21 cellular contexts compared by ENCODE assay signal in genomic region chr1:23383547-23384311, GRCh38. TPM values are rescaled to one million over a fixed set of nuclear protein-coding genes. Genes with fewer than 3 reads are reported as not detected.
DNase-seq lines count a peak whose midpoint lies in the region; ATAC-seq, FAIRE-seq and TF ChIP-seq lines count a peak whose summit lies in the region.
"Had no signal": no experiment of that assay in that cellular context is flagged by ENCODE, and none has a peak within 500 bp of the region (broad histone marks: within the 10 kb centered on the region; RNA-seq: fewer than 3 reads in every experiment).

No MANE protein-coding gene starts in this region.

- H3K4me2 ChIP-seq in astrocyte (ENCODE audit: low read length) (peak overlapping the region; percentile 5), endothelial cell of umbilical vein (ENCODE audit: insufficient read depth, low read length) (no peak overlapping the region), HepG2 (ENCODE audit: low read depth, low read length) (no peak overlapping the region)

- H3K27ac ChIP-seq in astrocyte (ENCODE audit: low read depth, low read length): no peak overlapping the region
- H3K27ac ChIP-seq in endothelial cell of umbilical vein (ENCODE audit: insufficient read depth, low read depth, low read length): no peak overlapping the region
- no peak overlapping the region for H3K27ac ChIP-seq in HepG2 (ENCODE audit: extremely low read length, insufficient read depth, low read length)
- peak overlapping the region; percentile 31 for H3K27ac ChIP-seq in thymus (ENCODE audit: low read depth)
- no peak overlapping the region for H3K27ac ChIP-seq in coronary artery
- H3K27ac ChIP-seq: SK-N-MC had no signal

- CTCF ChIA-PET in endothelial cell of umbilical vein (lab: Charles Lee): interaction anchor here (1.0 kb wide), 1 partner anchor 42 kb away, joined by 3 read pairs; no protein-coding TSS in a partner anchor
- CTCF ChIA-PET in HepG2 (lab: Yijun Ruan, JAX; ENCODE audit: low intra/inter-chr PET ratio, low total read pairs): no interaction called here

- H4K20me1 ChIP-seq in astrocyte (ENCODE audit: insufficient read depth, low read length) (no peaks in the 10 kb centered on the region), endothelial cell of umbilical vein (replicated peaks; ENCODE audit: control insufficient read depth, extremely low read depth, insufficient read depth, low read length) (no peaks in the 10 kb centered on the region), HepG2 (ENCODE audit: insufficient read depth, low read length) (no peaks in the 10 kb centered on the region)

- H3K9me3 Mint-ChIP-seq in astrocyte (ENCODE audit: unreplicated experiment) (peaks cover 10% of the 10 kb centered on the region), glutamatergic neuron (ENCODE audit: unreplicated experiment) (peaks cover 2% of the 10 kb centered on the region)
- H3K9me3 Mint-ChIP-seq: activated naive CD4-positive, alpha-beta T cell treated with anti-CD3 and anti-CD28 coated beads, Interleukin-2, amount 50 U/mL, for 24 hours; natural killer cell treated with Interleukin-12 subunit alpha and Interleukin-12 subunit beta and Interleukin-15 and Interleukin-18, amount 100 ng/mL, for 72 hours had no signal

- H3K4me3 ChIP-seq in astrocyte (ENCODE audit: insufficient read depth, low read depth, low read length): no peak overlapping the region
- no peak overlapping the region for H3K4me3 ChIP-seq in endothelial cell of umbilical vein (replicated peaks in 1 of 3; ENCODE audit: insufficient read depth in 1 of 3, low read depth in 1 of 3, low read length in 3 of 3)
- no peak overlapping the region for H3K4me3 ChIP-seq in HepG2 (replicated peaks in 1 of 3; ENCODE audit: insufficient read depth in 1 of 3, low read depth in 2 of 3, low read length in 3 of 3)
- H3K4me3 ChIP-seq in thymus (ENCODE audit: low read length): no peak overlapping the region
- no peak overlapping the region for H3K4me3 ChIP-seq in coronary artery
- H3K4me3 ChIP-seq: body of pancreas, lung, SK-N-MC had no signal

- dilution Hi-C loops in endothelial cell of umbilical vein (cut with MboI; ENCODE audit: extremely low pct_ligation_motif_present, low sequenced_read_pairs): no loop called here

- H3K9ac ChIP-seq in astrocyte (ENCODE audit: low read length) (no peak overlapping the region), endothelial cell of umbilical vein (replicated peaks; ENCODE audit: extremely low read depth, insufficient read depth, low read length) (no peak overlapping the region), HepG2 (ENCODE audit: insufficient read depth, low read depth, low read length) (no peak overlapping the region)

- POLR2A ChIA-PET in endothelial cell of umbilical vein (lab: Charles Lee) (interaction anchor here (0.7 kb wide), 1 partner anchor 150 kb away, joined by 6 read pairs; no protein-coding TSS in a partner anchor), HepG2 (lab: Yijun Ruan, JAX) (interaction anchor here (1.4 kb wide), 1 partner anchor 39 kb away, joined by 5 read pairs; the partner anchor contains the start of gene HNRNPR)

- in situ Hi-C loops in HepG2 (cut with HindIII; ENCODE audit: extremely low pct_ligation_motif_present, low pct_unique_long_range_greater_than_20kb): no loop called here

- TF ChIP-seq EP300 in HepG2 (IDR thresholded peaks at IDR 0.05; ENCODE audit: low read depth in 2 of 2, low read length in 2 of 2): no peak
- TF ChIP-seq EP300 in HepG2 (CRISPR knock-in tag; IDR thresholded peaks at IDR 0.05; ENCODE audit: borderline replicate concordance): no peak

- TF ChIP-seq POLR2A in endothelial cell of umbilical vein (IDR thresholded peaks at IDR 0.05; ENCODE audit: low read depth, low read length) (no peak), HepG2 (IDR thresholded peaks at IDR 0.05; ENCODE audit: insufficient read depth in 1 of 2, low read depth in 2 of 2, low read length in 2 of 2) (no peak)

- no peaks in the 10 kb centered on the region for H3K9me1 ChIP-seq in endothelial cell of umbilical vein (replicated peaks; ENCODE audit: control insufficient read depth, extremely low read depth, insufficient read depth, low read length)

- peaks cover 16% of the 10 kb centered on the region for H3K4me1 Mint-ChIP-seq in astrocyte (ENCODE audit: low read depth, unreplicated experiment)
- H3K4me1 Mint-ChIP-seq in glutamatergic neuron (ENCODE audit: low read depth, unreplicated experiment): no peaks in the 10 kb centered on the region
- H3K4me1 Mint-ChIP-seq: activated naive CD4-positive, alpha-beta T cell treated with anti-CD3 and anti-CD28 coated beads, Interleukin-2, amount 50 U/mL, for 24 hours had no signal

- no peak overlapping the region for H3K27ac Mint-ChIP-seq in astrocyte (ENCODE audit: unreplicated experiment)
- no peak overlapping the region for H3K27ac Mint-ChIP-seq in glutamatergic neuron (ENCODE audit: unreplicated experiment)
- H3K27ac Mint-ChIP-seq: activated naive CD4-positive, alpha-beta T cell treated with anti-CD3 and anti-CD28 coated beads, Interleukin-2, amount 50 U/mL, for 24 hours; natural killer cell treated with Interleukin-12 subunit alpha and Interleukin-12 subunit beta and Interleukin-15 and Interleukin-18, amount 100 ng/mL, for 72 hours had no signal

- H2AFZ ChIP-seq in astrocyte (ENCODE audit: low read depth, low read length) (no peak overlapping the region), endothelial cell of umbilical vein (ENCODE audit: low read depth, low read length) (peak overlapping the region; percentile 12), HepG2 (ENCODE audit: low read length) (no peak overlapping the region)

- no peaks in the 10 kb centered on the region for H3K9me3 ChIP-seq in astrocyte (ENCODE audit: insufficient read depth, low read depth, low read length)
- H3K9me3 ChIP-seq in endothelial cell of umbilical vein (replicated peaks; ENCODE audit: control insufficient read depth, insufficient read depth, low read length): no peaks in the 10 kb centered on the region
- no peaks in the 10 kb centered on the region for H3K9me3 ChIP-seq in HepG2 (ENCODE audit: low read length)
- no peaks in the 10 kb centered on the region for H3K9me3 ChIP-seq in thymus (ENCODE audit: control insufficient read depth)
- H3K9me3 ChIP-seq: body of pancreas had no signal

- H3K36me3 ChIP-seq in astrocyte (ENCODE audit: insufficient read depth, low read length) (no peaks in the 10 kb centered on the region), endothelial cell of umbilical vein (ENCODE audit: control insufficient read depth in 2 of 2, extremely low read depth in 1 of 2, insufficient read depth in 2 of 2, low read length in 2 of 2) (no peaks in the 10 kb centered on the region), HepG2 (replicated peaks in 1 of 2; ENCODE audit: control insufficient read depth in 1 of 2, insufficient read depth in 2 of 2, low read length in 2 of 2) (peaks cover 12 to 28% of the 10 kb centered on the region in 2 experiments; a peak in 4 of 5 replicates), thymus (ENCODE audit: control insufficient read depth, insufficient read depth) (no peaks in the 10 kb centered on the region)

- H3K36me3 Mint-ChIP-seq in astrocyte (ENCODE audit: low read depth, unreplicated experiment) (peaks cover 15% of the 10 kb centered on the region), glutamatergic neuron (ENCODE audit: unreplicated experiment) (no peaks in the 10 kb centered on the region)
- H3K36me3 Mint-ChIP-seq: CD14-positive monocyte; natural killer cell treated with Interleukin-12 subunit alpha and Interleukin-12 subunit beta and Interleukin-15 and Interleukin-18, amount 100 ng/mL, for 72 hours had no signal

- ATAC-seq in HepG2: no peak
- ATAC-seq: body of pancreas; natural killer cell treated with Interleukin-12 subunit alpha and Interleukin-12 subunit beta and Interleukin-15 and Interleukin-18, amount 100 ng/mL, for 72 hours had no signal

- FAIRE-seq in astrocyte (lab: Jason Lieb, UNC) (no peak), endothelial cell of umbilical vein (lab: Jason Lieb, UNC) (peak; percentile 38), HepG2 (lab: Jason Lieb, UNC) (no peak)
- FAIRE-seq: TTC549 had no signal

- no peaks in the 10 kb centered on the region for H3K79me2 ChIP-seq in astrocyte (ENCODE audit: insufficient read depth, low read length)
- no peaks in the 10 kb centered on the region for H3K79me2 ChIP-seq in endothelial cell of umbilical vein (ENCODE audit: control insufficient read depth, insufficient read depth, low read length)
- no peaks in the 10 kb centered on the region for H3K79me2 ChIP-seq in HepG2 (ENCODE audit: insufficient read depth, low read length)

- intact Hi-C loops in endothelial cell of umbilical vein (cut with micrococcal nuclease) (loop anchor here (1.0 kb wide), 1 partner anchor 11 kb away; no protein-coding TSS in a partner anchor), HepG2 (cut with micrococcal nuclease; ENCODE audit: unreplicated experiment) (no loop called here)

- BruUV-seq in endothelial cell of umbilical vein (replicated peaks; lab: Mats Ljungman, UMichigan) (no TSS peak), HepG2 (replicated peaks; lab: Mats Ljungman, UMichigan) (TSS peak; percentile 30)

- no peak for TF ChIP-seq RAD21 in HepG2 (CRISPR knock-in tag; IDR thresholded peaks at IDR 0.05)

- H3K4me1 ChIP-seq in astrocyte (ENCODE audit: insufficient read depth, low read length) (peaks cover 18% of the 10 kb centered on the region), endothelial cell of umbilical vein (ENCODE audit: control insufficient read depth, extremely low read depth, insufficient read depth, low read length) (peaks cover 20% of the 10 kb centered on the region), HepG2 (ENCODE audit: insufficient read depth, low read length) (peaks cover 14% of the 10 kb centered on the region), thymus (ENCODE audit: control insufficient read depth, insufficient read depth, low read length) (no peaks in the 10 kb centered on the region)

- no peak for DNase-seq in astrocyte (ENCODE audit: low read depth)
- no peak for DNase-seq in endothelial cell of umbilical vein (ENCODE audit: low read depth, low spot score)
- DNase-seq in HepG2 (ENCODE audit: low spot score): no peak
- DNase-seq in glutamatergic neuron: no peak
- no peak for DNase-seq in DMS79 treated with DMSO at 0.1 percent for 48 hours (lab: John Stamatoyannopoulos, UW)
- no peak for DNase-seq in coronary artery (ENCODE audit: low spot score)
- DNase-seq: activated CD4-positive, alpha-beta T cell treated with anti-CD3 and anti-CD28 coated beads, Interleukin-2, amount 50 U/mL, for 1 hour; activated T-cell treated with anti-CD3 and anti-CD28 coated beads for 4 hours; body of pancreas; effector CD8-positive, alpha-beta T cell; foreskin melanocyte; NCI-H2081 treated with DMSO at 0.1 percent for 48 hours; NCI-H524 treated with DMSO at 0.1 percent for 48 hours had no signal

- H3K27me3 ChIP-seq in astrocyte (ENCODE audit: insufficient read depth, low read length): no peaks in the 10 kb centered on the region
- no peaks in the 10 kb centered on the region for H3K27me3 ChIP-seq in endothelial cell of umbilical vein (ENCODE audit: control insufficient read depth in 2 of 2, insufficient read depth in 2 of 2, low read length in 2 of 2)
- H3K27me3 ChIP-seq in HepG2 (ENCODE audit: control insufficient read depth in 1 of 2, insufficient read depth in 2 of 2, low read length in 2 of 2): no peaks in the 10 kb centered on the region
- no peaks in the 10 kb centered on the region for H3K27me3 ChIP-seq in thymus (ENCODE audit: control insufficient read depth, insufficient read depth)
- H3K27me3 ChIP-seq: body of pancreas had no signal

- peaks cover 31% of the 10 kb centered on the region for H3K27me3 Mint-ChIP-seq in astrocyte (ENCODE audit: low read depth, unreplicated experiment)
- H3K27me3 Mint-ChIP-seq in glutamatergic neuron (ENCODE audit: unreplicated experiment): peaks cover 14% of the 10 kb centered on the region
- H3K27me3 Mint-ChIP-seq: activated naive CD4-positive, alpha-beta T cell treated with anti-CD3 and anti-CD28 coated beads, Interleukin-2, amount 50 U/mL, for 24 hours had no signal

- WGBS in HepG2 (ENCODE audit: low lambda C conversion rate): 99% methylated on average over 8 of the region's 8 CpGs
- 87% methylated on average over 8 of the region's 8 CpGs for WGBS in thymus

- H3K4me3 Mint-ChIP-seq in astrocyte (ENCODE audit: unreplicated experiment) (no peak overlapping the region), glutamatergic neuron (ENCODE audit: unreplicated experiment) (no peak overlapping the region)
- H3K4me3 Mint-ChIP-seq: activated naive CD4-positive, alpha-beta T cell treated with anti-CD3 and anti-CD28 coated beads, Interleukin-2, amount 50 U/mL, for 24 hours; CD14-positive monocyte; natural killer cell treated with Interleukin-12 subunit alpha and Interleukin-12 subunit beta and Interleukin-15 and Interleukin-18, amount 100 ng/mL, for 72 hours had no signal

- TF ChIP-seq CTCF in astrocyte (IDR thresholded peaks at IDR 0.05; ENCODE audit: insufficient read depth, low read depth, low read length) (no peak), endothelial cell of umbilical vein (IDR thresholded peaks at IDR 0.05; ENCODE audit: extremely low read depth in 1 of 2, insufficient read depth in 1 of 2, low read depth in 1 of 2, low read length in 2 of 2) (no peak), HepG2 (CRISPR knock-in tag; IDR thresholded peaks at IDR 0.05) (no peak), glutamatergic neuron (IDR thresholded peaks at IDR 0.05; ENCODE audit: partially characterized antibody, unreplicated experiment) (no peak), coronary artery (IDR thresholded peaks at IDR 0.05) (no peak)

RNA-seq across cellular contexts. Expression of gene ZNF436, which starts 14.1 kb away (rescaled TPM):
- total RNA-seq in astrocyte (12.2 and 13.0 TPM in 2 replicates), endothelial cell of umbilical vein (12.5 and 14.0 TPM in 2 replicates), HepG2 (2016; rRNA removed; fragmentation: Illumina TruSeq; extraction: Trizol) (9.9 and 12.6 TPM in 2 replicates), glutamatergic neuron (ENCODE audit: unreplicated experiment) (13.3 TPM)
- polyA plus RNA-seq in endothelial cell of umbilical vein (5.7 and 6.5 TPM in 2 replicates), HepG2 (2011; rRNA removed) (4.3 TPM in 2 replicates), thymus (6.6 TPM)
- 5.6 and 5.7 TPM in 2 replicates for polyA plus RNA-seq in endothelial cell of umbilical vein (2011; cell fraction: cytosol; rRNA removed)
- 14.6 and 20.2 TPM in 2 replicates for polyA plus RNA-seq in endothelial cell of umbilical vein (2011; cell fraction: nucleus; rRNA removed)
- polyA plus RNA-seq in endothelial cell of umbilical vein (2012): 6.7 and 8.1 TPM in 2 replicates
- polyA minus RNA-seq in endothelial cell of umbilical vein: 15.5 and 17.6 TPM in 2 replicates
- polyA minus RNA-seq in endothelial cell of umbilical vein (2011; cell fraction: cytosol; rRNA and poly(A)+ RNA removed): 4.8 TPM
- polyA minus RNA-seq in endothelial cell of umbilical vein (2011; cell fraction: nucleus; rRNA and poly(A)+ RNA removed): 11.1 and 18.8 TPM in 2 replicates
- total RNA-seq in HepG2 (2016; cell fraction: cytosol; rRNA removed; fragmentation: Illumina TruSeq; extraction: Trizol; ENCODE audit: low read depth): 1.2 and 1.3 TPM in 2 replicates
- 9.5 and 13.9 TPM in 2 replicates for total RNA-seq in HepG2 (2016; cell fraction: insoluble cytoplasmic fraction; rRNA removed; fragmentation: Illumina TruSeq; extraction: Trizol)
- 4.7 and 6.1 TPM in 2 replicates for total RNA-seq in HepG2 (2016; cell fraction: membrane; rRNA removed; fragmentation: Illumina TruSeq; extraction: Trizol)
- total RNA-seq in HepG2 (2016; cell fraction: nucleus; rRNA removed; fragmentation: Illumina TruSeq; extraction: Trizol): 7.1 and 8.3 TPM in 2 replicates
- 2.0 and 3.3 TPM in 2 replicates for polyA plus RNA-seq in HepG2 (2011; cell fraction: cytosol; rRNA removed)
- 7.0 and 8.6 TPM in 2 replicates for polyA plus RNA-seq in HepG2 (2011; cell fraction: nucleus; rRNA removed)
- polyA plus RNA-seq in HepG2 (2012): 3.6 and 3.9 TPM in 2 replicates
- 0.23 and 0.35 TPM in 2 replicates for polyA plus RNA-seq in HepG2 (2016; cell fraction: cytosol; fragmentation: Illumina TruSeq; extraction: Trizol; ENCODE audit: low read depth)
- polyA plus RNA-seq in HepG2 (2016; cell fraction: insoluble cytoplasmic fraction; fragmentation: Illumina TruSeq; extraction: Trizol; ENCODE audit: low read depth): 7.1 and 7.4 TPM in 2 replicates
- polyA plus RNA-seq in HepG2 (2016; cell fraction: membrane; fragmentation: Illumina TruSeq; extraction: Trizol; ENCODE audit: low read depth): 1.3 and 1.4 TPM in 2 replicates
- 10.5 and 11.6 TPM in 2 replicates for polyA plus RNA-seq in HepG2 (2016; cell fraction: nucleus; fragmentation: Illumina TruSeq; extraction: Trizol; ENCODE audit: insufficient read depth, low read depth)
- polyA minus RNA-seq in HepG2 (2011; rRNA and poly(A)+ RNA removed; ENCODE audit: low replicate concordance): 6.0 and 6.3 TPM in 2 replicates
- 4.3 and 6.0 TPM in 2 replicates for polyA minus RNA-seq in HepG2 (2011; cell fraction: cytosol; rRNA and poly(A)+ RNA removed)
- 6.8 and 11.7 TPM in 2 replicates for polyA minus RNA-seq in HepG2 (2011; cell fraction: nucleus; rRNA and poly(A)+ RNA removed)

RNA-seq across cellular contexts. Expression of gene HNRNPR, which starts 39.6 kb away (rescaled TPM):
- total RNA-seq in astrocyte (109 and 113 TPM in 2 replicates), endothelial cell of umbilical vein (165 and 171 TPM in 2 replicates), HepG2 (2016; rRNA removed; fragmentation: Illumina TruSeq; extraction: Trizol) (216 and 303 TPM in 2 replicates), glutamatergic neuron (ENCODE audit: unreplicated experiment) (189 TPM)
- polyA plus RNA-seq in endothelial cell of umbilical vein (67.6 and 111 TPM in 2 replicates), HepG2 (2011; rRNA removed) (93.6 and 133 TPM in 2 replicates), thymus (119 TPM)
- 112 and 114 TPM in 2 replicates for polyA plus RNA-seq in endothelial cell of umbilical vein (2011; cell fraction: cytosol; rRNA removed)
- polyA plus RNA-seq in endothelial cell of umbilical vein (2011; cell fraction: nucleus; rRNA removed): 62.0 and 118 TPM in 2 replicates
- polyA plus RNA-seq in endothelial cell of umbilical vein (2012): 120 and 179 TPM in 2 replicates
- 137 and 153 TPM in 2 replicates for polyA minus RNA-seq in endothelial cell of umbilical vein
- polyA minus RNA-seq in endothelial cell of umbilical vein (2011; cell fraction: cytosol; rRNA and poly(A)+ RNA removed): 92.5 TPM
- polyA minus RNA-seq in endothelial cell of umbilical vein (2011; cell fraction: nucleus; rRNA and poly(A)+ RNA removed): 84.0 and 91.4 TPM in 2 replicates
- total RNA-seq in HepG2 (2016; cell fraction: cytosol; rRNA removed; fragmentation: Illumina TruSeq; extraction: Trizol; ENCODE audit: low read depth): 17.8 and 18.7 TPM in 2 replicates
- total RNA-seq in HepG2 (2016; cell fraction: insoluble cytoplasmic fraction; rRNA removed; fragmentation: Illumina TruSeq; extraction: Trizol): 220 and 303 TPM in 2 replicates
- total RNA-seq in HepG2 (2016; cell fraction: membrane; rRNA removed; fragmentation: Illumina TruSeq; extraction: Trizol): 54.4 and 60.8 TPM in 2 replicates
- total RNA-seq in HepG2 (2016; cell fraction: nucleus; rRNA removed; fragmentation: Illumina TruSeq; extraction: Trizol): 120 and 127 TPM in 2 replicates
- polyA plus RNA-seq in HepG2 (2011; cell fraction: cytosol; rRNA removed): 55.9 and 84.1 TPM in 2 replicates
- polyA plus RNA-seq in HepG2 (2011; cell fraction: nucleus; rRNA removed): 20.7 and 25.3 TPM in 2 replicates
- polyA plus RNA-seq in HepG2 (2012): 82.4 and 94.8 TPM in 2 replicates
- 13.1 and 13.2 TPM in 2 replicates for polyA plus RNA-seq in HepG2 (2016; cell fraction: cytosol; fragmentation: Illumina TruSeq; extraction: Trizol; ENCODE audit: low read depth)
- polyA plus RNA-seq in HepG2 (2016; cell fraction: insoluble cytoplasmic fraction; fragmentation: Illumina TruSeq; extraction: Trizol; ENCODE audit: low read depth): 325 and 342 TPM in 2 replicates
- 41.5 and 41.9 TPM in 2 replicates for polyA plus RNA-seq in HepG2 (2016; cell fraction: membrane; fragmentation: Illumina TruSeq; extraction: Trizol; ENCODE audit: low read depth)
- polyA plus RNA-seq in HepG2 (2016; cell fraction: nucleus; fragmentation: Illumina TruSeq; extraction: Trizol; ENCODE audit: insufficient read depth, low read depth): 149 and 155 TPM in 2 replicates
- 55.1 and 153 TPM in 2 replicates for polyA minus RNA-seq in HepG2 (2011; rRNA and poly(A)+ RNA removed; ENCODE audit: low replicate concordance)
- 59.6 and 62.2 TPM in 2 replicates for polyA minus RNA-seq in HepG2 (2011; cell fraction: cytosol; rRNA and poly(A)+ RNA removed)
- polyA minus RNA-seq in HepG2 (2011; cell fraction: nucleus; rRNA and poly(A)+ RNA removed): 145 and 152 TPM in 2 replicates

RNA-seq across cellular contexts. Expression of gene TCEA3, which starts 40.8 kb away (rescaled TPM):
- total RNA-seq in astrocyte (3.3 and 3.4 TPM in 2 replicates), endothelial cell of umbilical vein (3.4 and 3.7 TPM in 2 replicates), HepG2 (2016; rRNA removed; fragmentation: Illumina TruSeq; extraction: Trizol) (81.5 and 84.6 TPM in 2 replicates), glutamatergic neuron (ENCODE audit: unreplicated experiment) (0.83 TPM)
- polyA plus RNA-seq in endothelial cell of umbilical vein (0.75 and 1.5 TPM in 2 replicates), HepG2 (2011; rRNA removed) (55.5 and 57.9 TPM in 2 replicates), thymus (5.5 TPM)
- polyA plus RNA-seq in endothelial cell of umbilical vein (2011; cell fraction: cytosol; rRNA removed): 1.7 and 2.2 TPM in 2 replicates
- 2.5 and 3.0 TPM in 2 replicates for polyA plus RNA-seq in endothelial cell of umbilical vein (2011; cell fraction: nucleus; rRNA removed)
- polyA plus RNA-seq in endothelial cell of umbilical vein (2012): 2.7 and 4.1 TPM in 2 replicates
- 0.62 and 1.6 TPM in 2 replicates for polyA minus RNA-seq in endothelial cell of umbilical vein
- 1.8 TPM for polyA minus RNA-seq in endothelial cell of umbilical vein (2011; cell fraction: cytosol; rRNA and poly(A)+ RNA removed)
- 0.87 and 0.96 TPM in 2 replicates for polyA minus RNA-seq in endothelial cell of umbilical vein (2011; cell fraction: nucleus; rRNA and poly(A)+ RNA removed)
- 62.6 and 67.5 TPM in 2 replicates for total RNA-seq in HepG2 (2016; cell fraction: cytosol; rRNA removed; fragmentation: Illumina TruSeq; extraction: Trizol; ENCODE audit: low read depth)
- total RNA-seq in HepG2 (2016; cell fraction: insoluble cytoplasmic fraction; rRNA removed; fragmentation: Illumina TruSeq; extraction: Trizol): 77.6 and 83.3 TPM in 2 replicates
- 58.1 and 63.2 TPM in 2 replicates for total RNA-seq in HepG2 (2016; cell fraction: membrane; rRNA removed; fragmentation: Illumina TruSeq; extraction: Trizol)
- 55.6 and 64.4 TPM in 2 replicates for total RNA-seq in HepG2 (2016; cell fraction: nucleus; rRNA removed; fragmentation: Illumina TruSeq; extraction: Trizol)
- 41.6 and 53.2 TPM in 2 replicates for polyA plus RNA-seq in HepG2 (2011; cell fraction: cytosol; rRNA removed)
- polyA plus RNA-seq in HepG2 (2011; cell fraction: nucleus; rRNA removed): 94.8 and 103 TPM in 2 replicates
- polyA plus RNA-seq in HepG2 (2012): 43.1 and 68.0 TPM in 2 replicates
- polyA plus RNA-seq in HepG2 (2016; cell fraction: cytosol; fragmentation: Illumina TruSeq; extraction: Trizol; ENCODE audit: low read depth): 77.6 and 80.8 TPM in 2 replicates
- polyA plus RNA-seq in HepG2 (2016; cell fraction: insoluble cytoplasmic fraction; fragmentation: Illumina TruSeq; extraction: Trizol; ENCODE audit: low read depth): 107 and 119 TPM in 2 replicates
- 67.2 and 70.2 TPM in 2 replicates for polyA plus RNA-seq in HepG2 (2016; cell fraction: membrane; fragmentation: Illumina TruSeq; extraction: Trizol; ENCODE audit: low read depth)
- 133 and 140 TPM in 2 replicates for polyA plus RNA-seq in HepG2 (2016; cell fraction: nucleus; fragmentation: Illumina TruSeq; extraction: Trizol; ENCODE audit: insufficient read depth, low read depth)
- 2.4 and 21.3 TPM in 2 replicates for polyA minus RNA-seq in HepG2 (2011; rRNA and poly(A)+ RNA removed; ENCODE audit: low replicate concordance)
- 14.4 and 14.5 TPM in 2 replicates for polyA minus RNA-seq in HepG2 (2011; cell fraction: cytosol; rRNA and poly(A)+ RNA removed)
- 28.3 and 31.7 TPM in 2 replicates for polyA minus RNA-seq in HepG2 (2011; cell fraction: nucleus; rRNA and poly(A)+ RNA removed)
- total RNA-seq: OCI-LY7 had no signal

Comparison
In these comparisons a context has a peak if more than half of its experiments do, and no peak if none do; other contexts are left out.
1. RNA of gene TCEA3, which starts 40.8 kb away (total RNA-seq): 55.6 to 84.6 TPM in HepG2; 3.4 to 3.7 TPM in endothelial cell of umbilical vein, 3.3 to 3.4 TPM in astrocyte and 0.83 TPM in glutamatergic neuron (single experiment); every median in the first group is over 10 times any median in the second.